16 cellular contexts compared by ENCODE assay signal in genomic region chr9:111967621-111968020, GRCh38.
DNase-seq lines count a peak whose midpoint lies in the region; ATAC-seq, FAIRE-seq and TF ChIP-seq lines count a peak whose summit lies in the region.
"Had no signal": no experiment of that assay in that cellular context is flagged by ENCODE, and none has a peak within 500 bp of the region (broad histone marks: within the 10 kb centered on the region; RNA-seq: fewer than 3 reads in every experiment).

No MANE protein-coding gene starts in this region.

- no peak overlapping the region for H2BK120ac ChIP-seq in mesenchymal stem cell (ENCODE audit: low read depth, low read length)

- no peak overlapping the region for H2AFZ ChIP-seq in mesenchymal stem cell (ENCODE audit: low read depth, low read length)

- TF ChIP-seq CTCF in A549 (IDR thresholded peaks at IDR 0.05) (no peak), WERI-Rb-1 (IDR thresholded peaks at IDR 0.05; ENCODE audit: low read depth, low read length) (no peak)

- no peak overlapping the region for H2BK12ac ChIP-seq in mesenchymal stem cell (ENCODE audit: low read length in 2 of 2)

- peaks cover 35% of the 10 kb centered on the region for H3K4me1 ChIP-seq in A549
- H3K4me1 ChIP-seq in BLaER1 treated with 17β-estradiol and CSF1 and Interleukin-3, amounts not matched to agents 10 nM and 100 nM = peaks cover 9 to 33% (median 23%) of the 10 kb centered on the region in 10 experiments; a peak in 19 of 20 replicates
- peaks cover 3% of the 10 kb centered on the region for H3K4me1 ChIP-seq in mesenchymal stem cell (ENCODE audit: control insufficient read depth, insufficient read depth, low read depth, low read length)
- H3K4me1 ChIP-seq: BLaER1, HAP-1 had no signal

- no peak overlapping the region for H3K4me3 ChIP-seq in A549
- H3K4me3 ChIP-seq in BLaER1 treated with 17β-estradiol and CSF1 and Interleukin-3, amounts not matched to agents 10 nM and 100 nM = no peak overlapping the region
- no peak overlapping the region for H3K4me3 ChIP-seq in WERI-Rb-1 (ENCODE audit: low read depth, low read length)
- H3K4me3 ChIP-seq in mesenchymal stem cell (ENCODE audit: insufficient read depth in 1 of 2, low read depth in 1 of 2, low read length in 2 of 2) = no peak overlapping the region
- H3K4me3 ChIP-seq: BLaER1, HAP-1 had no signal

- H3K9me3 ChIP-seq in A549 (no peaks in the 10 kb centered on the region), WERI-Rb-1 (ENCODE audit: severe bottlenecking) (no peaks in the 10 kb centered on the region), mesenchymal stem cell (ENCODE audit: control insufficient read depth, low read length) (no peaks in the 10 kb centered on the region)
- 0 out of 22 replicates have a peak, but pooled peaks cover 0 to 6% (median 0%) of the 10 kb centered on the region in 11 experiments for H3K9me3 ChIP-seq in BLaER1 treated with 17β-estradiol and CSF1 and Interleukin-3, amounts not matched to agents 10 nM and 100 nM (replicated peaks in 1 of 11)
- H3K9me3 ChIP-seq: BLaER1, HAP-1 had no signal

- H2BK5ac ChIP-seq in mesenchymal stem cell (ENCODE audit: low read depth, low read length, poor library complexity, severe bottlenecking) = no peak overlapping the region

- H2BK15ac ChIP-seq in mesenchymal stem cell (ENCODE audit: low read depth, poor library complexity, severe bottlenecking) = no peak overlapping the region

- H3K27me3 ChIP-seq in BLaER1 treated with 17β-estradiol and CSF1 and Interleukin-3, amounts not matched to agents 10 nM and 100 nM = no peaks in the 10 kb centered on the region
- H3K27me3 ChIP-seq in WERI-Rb-1 (ENCODE audit: insufficient read depth, low read depth, severe bottlenecking) (no peaks in the 10 kb centered on the region), mesenchymal stem cell (ENCODE audit: control insufficient read depth in 1 of 2, insufficient read depth in 1 of 2, low read length in 2 of 2) (no peaks in the 10 kb centered on the region)
- H3K27me3 ChIP-seq: BLaER1 had no signal

- H3K27ac ChIP-seq in A549 = peak overlapping the region; percentile 77 to 89; a peak in 5 of 6 replicates
- H3K27ac ChIP-seq in BLaER1 treated with 17β-estradiol and CSF1 and Interleukin-3, amounts not matched to agents 10 nM and 100 nM = peak overlapping the region in 6 of 11 experiments; percentile 16 to 63 (median 46); a peak in 7 of 22 replicates
- H3K27ac ChIP-seq in WERI-Rb-1 = peak overlapping the region; percentile 48; the same call in 1 of the 2 replicates
- no peak overlapping the region for H3K27ac ChIP-seq in mesenchymal stem cell (ENCODE audit: low read length, poor library complexity, severe bottlenecking)
- H3K27ac ChIP-seq in substantia nigra (ENCODE audit: low read depth, low read length, poor library complexity, severe bottlenecking) = no peak overlapping the region
- H3K27ac ChIP-seq: BLaER1 had no signal

- TF ChIP-seq RAD21 in A549 (conservative IDR thresholded peaks at IDR 0.05 in 1 of 2, IDR thresholded peaks at IDR 0.05 in 1 of 2) = no peak

- CTCF ChIA-PET in A549 (lab: Yijun Ruan, JAX) = interaction anchor here (0.6 to 3.2 kb wide), 7 partner anchors 10 to 107 kb away, joined by 3 to 16 read pairs (median 6); no protein-coding TSS in a partner anchor

- no peaks in the 10 kb centered on the region for H3K36me3 ChIP-seq in BLaER1 treated with 17β-estradiol and CSF1 and Interleukin-3, amounts not matched to agents 10 nM and 100 nM
- no peaks in the 10 kb centered on the region for H3K36me3 ChIP-seq in WERI-Rb-1
- no peaks in the 10 kb centered on the region for H3K36me3 ChIP-seq in mesenchymal stem cell (ENCODE audit: control insufficient read depth in 1 of 2, insufficient read depth in 2 of 2, low read depth in 1 of 2, low read length in 2 of 2)
- H3K36me3 ChIP-seq: BLaER1, HAP-1 had no signal

- no peak for TF ChIP-seq POLR2A in A549 (IDR thresholded peaks at IDR 0.05; ENCODE audit: low read length)

- WGBS in A549 (ENCODE audit: missing lambda C conversion rate) = 93% methylated on average over 3 of the region's 3 CpGs
- 100% methylated on average over 3 of the region's 3 CpGs for WGBS in mesenchymal stem cell

- POLR2A ChIA-PET in A549 (lab: Yijun Ruan, JAX) = interaction anchor here (1.2 kb wide), 1 partner anchor 337 kb away, joined by 3 read pairs; the partner anchor contains the start of gene DNAJC25

- H4K8ac ChIP-seq in mesenchymal stem cell (ENCODE audit: low read length) = no peak overlapping the region

- H3K4ac ChIP-seq in mesenchymal stem cell (ENCODE audit: low read depth in 1 of 2, low read length in 2 of 2) = no peak overlapping the region

- no peak overlapping the region for H3K23ac ChIP-seq in mesenchymal stem cell (ENCODE audit: low read length in 2 of 2)

- peak overlapping the region; percentile 63 for H2AK5ac ChIP-seq in mesenchymal stem cell (ENCODE audit: low read length, severe bottlenecking)

- peaks cover 1% of the 10 kb centered on the region for H3K79me1 ChIP-seq in mesenchymal stem cell (replicated peaks; ENCODE audit: low read length, poor library complexity, severe bottlenecking)

- H4K91ac ChIP-seq in mesenchymal stem cell (ENCODE audit: low read length) = no peak overlapping the region

- no peak for TF ChIP-seq EP300 in A549 (IDR thresholded peaks at IDR 0.05)

- H3K18ac ChIP-seq in mesenchymal stem cell (ENCODE audit: low read depth in 1 of 2, low read length in 2 of 2) = no peak overlapping the region

- DNase-seq in A549 (ENCODE audit: low read depth in 1 of 2, low spot score in 1 of 2) = no peak
- no peak for DNase-seq in WERI-Rb-1
- no peak for DNase-seq in mesenchymal stem cell
- no peak for DNase-seq in substantia nigra (lab: John Stamatoyannopoulos, UW)
- DNase-seq: CD4-positive, alpha-beta T cell; CD8-positive, alpha-beta memory T cell; DMS79 treated with DMSO at 0.1 percent for 48 hours; GF-D8; GOT3 had no signal

- H3K14ac ChIP-seq in mesenchymal stem cell (ENCODE audit: low read length in 2 of 2) = no peak overlapping the region

- no peak overlapping the region for H3K9ac ChIP-seq in BLaER1 treated with 17β-estradiol and CSF1 and Interleukin-3, amounts not matched to agents 10 nM and 100 nM
- no peak overlapping the region for H3K9ac ChIP-seq in mesenchymal stem cell (ENCODE audit: low read length)
- H3K9ac ChIP-seq: BLaER1 had no signal

- no peak overlapping the region; the same call in 2 of the 3 replicates for H3K4me2 ChIP-seq in A549
- peak overlapping the region in 5 of 11 experiments; percentile 29 to 58 (median 43); a peak in 6 of 22 replicates for H3K4me2 ChIP-seq in BLaER1 treated with 17β-estradiol and CSF1 and Interleukin-3, amounts not matched to agents 10 nM and 100 nM
- H3K4me2 ChIP-seq in mesenchymal stem cell (ENCODE audit: low read length, poor library complexity, severe bottlenecking) = no peak overlapping the region
- H3K4me2 ChIP-seq: BLaER1 had no signal

- no peaks in the 10 kb centered on the region for H4K20me1 ChIP-seq in BLaER1 treated with 17β-estradiol and CSF1 and Interleukin-3, amounts not matched to agents 10 nM and 100 nM
- H4K20me1 ChIP-seq: BLaER1 had no signal

- FAIRE-seq in A549 (lab: Jason Lieb, UNC) = no peak
- FAIRE-seq: GM12891, GM18507, H54 had no signal

- ATAC-seq in A549 (no peak), HG03565 (IDR thresholded peaks at IDR 0.05; ENCODE audit: unreplicated experiment) (no peak)

TF ChIP-seq in A549, 52 proteins besides CTCF, POLR2A, EP300 and RAD21 (continues in another document):
- no peak for TF ChIP-seq HES2 (IDR thresholded peaks at IDR 0.05)
- no peak for TF ChIP-seq MAFK (IDR thresholded peaks at IDR 0.05; ENCODE audit: partially characterized antibody)
- no peak for TF ChIP-seq KDM5A (IDR thresholded peaks at IDR 0.05)
- TF ChIP-seq FOXS1 (CRISPR knock-in tag; IDR thresholded peaks at IDR 0.05) = no peak
- TF ChIP-seq HMGXB4 (CRISPR knock-in tag; IDR thresholded peaks at IDR 0.05; ENCODE audit: borderline replicate concordance) = no peak
- TF ChIP-seq ZFP36 (IDR thresholded peaks at IDR 0.05; ENCODE audit: borderline replicate concordance, partially characterized antibody) = no peak
- no peak for TF ChIP-seq FOSL2 (IDR thresholded peaks at IDR 0.05)
- TF ChIP-seq FOSL2 (CRISPR knock-in tag; IDR thresholded peaks at IDR 0.05) = no peak
- TF ChIP-seq, protein P1, sequence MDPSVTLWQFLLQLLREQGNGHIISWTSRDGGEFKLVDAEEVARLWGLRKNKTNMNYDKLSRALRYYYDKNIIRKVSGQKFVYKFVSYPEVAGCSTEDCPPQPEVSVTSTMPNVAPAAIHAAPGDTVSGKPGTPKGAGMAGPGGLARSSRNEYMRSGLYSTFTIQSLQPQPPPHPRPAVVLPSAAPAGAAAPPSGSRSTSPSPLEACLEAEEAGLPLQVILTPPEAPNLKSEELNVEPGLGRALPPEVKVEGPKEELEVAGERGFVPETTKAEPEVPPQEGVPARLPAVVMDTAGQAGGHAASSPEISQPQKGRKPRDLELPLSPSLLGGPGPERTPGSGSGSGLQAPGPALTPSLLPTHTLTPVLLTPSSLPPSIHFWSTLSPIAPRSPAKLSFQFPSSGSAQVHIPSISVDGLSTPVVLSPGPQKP (IDR thresholded peaks at IDR 0.05; ENCODE audit: low read depth, low read length) = no peak
- TF ChIP-seq CBX8 (IDR thresholded peaks at IDR 0.05) = no peak

Comparison
In these comparisons a context has a peak if more than half of its experiments do, and no peak if none do; other contexts are left out.
1. H3K27ac ChIP-seq: peak in A549 (2 of 2), BLaER1 treated with 17β-estradiol and CSF1 and Interleukin-3, amounts not matched to agents 10 nM and 100 nM (6 of 11) and WERI-Rb-1 (single experiment); none in mesenchymal stem cell (single experiment) and substantia nigra (single experiment).